1 cellular context compared by ENCODE assay signal in genomic region chrX:16103625-16104024, GRCh38.
TF ChIP-seq lines count a peak whose summit lies in the region.

No MANE protein-coding gene starts in this region.

TF ChIP-seq in GM12878, 131 proteins besides CTCF, POLR2A, EP300 and RAD21:
- TF ChIP-seq CEBPZ (IDR thresholded peaks at IDR 0.05; ENCODE audit: low read depth, low read length) (no peak), HDAC2 (IDR thresholded peaks at IDR 0.05) (no peak), ZNF217 (IDR thresholded peaks at IDR 0.05) (no peak), BACH1 (IDR thresholded peaks at IDR 0.05; ENCODE audit: borderline replicate concordance) (no peak), JUNB (IDR thresholded peaks at IDR 0.05) (peak; percentile 46), RUNX3 (IDR thresholded peaks at IDR 0.05; ENCODE audit: low read length) (peak; percentile 4; the same call in 1 of the 2 replicates), BMI1 (IDR thresholded peaks at IDR 0.05; ENCODE audit: borderline replicate concordance) (no peak), REST (IDR thresholded peaks at IDR 0.05; ENCODE audit: low read depth, low read length) (no peak), NFIC (IDR thresholded peaks at IDR 0.05; ENCODE audit: low read depth, low read length) (peak; percentile 57; the same call in 1 of the 2 replicates)
